23 cellular contexts compared by ENCODE assay signal in the genomic region with DNA sequence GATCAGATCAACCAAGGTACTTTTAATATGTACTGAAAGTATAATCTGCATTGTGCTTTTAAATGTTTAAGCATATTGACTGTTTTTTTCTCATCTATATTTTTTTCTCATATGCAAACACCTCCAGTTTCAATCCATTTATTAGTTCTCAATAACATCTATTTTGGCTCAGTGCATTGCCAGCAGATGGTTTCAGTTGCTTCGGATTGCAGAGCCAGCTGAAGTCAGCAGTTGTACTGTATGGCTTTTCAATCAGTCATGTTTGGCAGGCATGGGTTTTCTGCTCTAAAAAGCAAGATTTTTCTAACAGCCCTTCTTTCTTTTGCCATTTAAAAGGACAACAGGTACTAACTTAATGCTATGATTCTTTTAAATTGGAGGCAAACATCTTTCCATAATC.
"Had no signal": no experiment of that assay in that cellular context is flagged by ENCODE, and none has a peak within 500 bp of the region (broad histone marks: within the 10 kb centered on the region; RNA-seq: fewer than 3 reads in every experiment).

No MANE protein-coding gene starts in this region.

- H3K27me3 Mint-ChIP-seq: activated CD4-positive, alpha-beta memory T cell treated with anti-CD3 and anti-CD28 coated beads, Interleukin-2, amount 10 ng/mL, durations not matched to agents 7 days and 5 days; activated CD4-positive, alpha-beta T cell treated with anti-CD3 and anti-CD28 coated beads, Interleukin-2, amount 10 ng/mL, durations not matched to agents 24 days and 14 days; activated naive CD4-positive, alpha-beta T cell treated with anti-CD3 and anti-CD28 coated beads, Interleukin-2, amount 10 ng/mL, durations not matched to agents 7 days and 5 days; memory B cell; naive B cell; stimulated activated naive CD8-positive, alpha-beta T cell treated with anti-CD3 and anti-CD28 coated beads, Interleukin-15, amount 100 ng/mL, for 72 hours had no signal

- H3K9me3 ChIP-seq: esophagus squamous epithelium, right lobe of liver, suprapubic skin, tibial nerve had no signal

- H3K27me3 ChIP-seq: esophagus squamous epithelium, heart left ventricle, right lobe of liver, suprapubic skin, tibial nerve had no signal

- H3K36me3 ChIP-seq: cardiac muscle cell, right lobe of liver had no signal

- H3K27ac ChIP-seq: cardiac muscle cell, esophagus squamous epithelium, heart left ventricle, right lobe of liver, skin epidermis, suprapubic skin, tibial nerve, VCaP had no signal

- ATAC-seq: activated CD4-positive, CD25-positive, alpha-beta regulatory T cell treated with anti-CD3 and anti-CD28 coated beads, Interleukin-2, amount 50 U/mL, for 24 hours; heart left ventricle; left cardiac atrium; right lobe of liver; stimulated activated effector memory CD8-positive, alpha-beta T cell treated with anti-CD3 and anti-CD28 coated beads, Interleukin-12 subunit alpha, Interleukin-12 subunit beta, amount 100 ng/mL, for 72 hours; stimulated activated naive CD8-positive, alpha-beta T cell treated with anti-CD3 and anti-CD28 coated beads, Interleukin-15, amount 100 ng/mL, for 72 hours had no signal

- H3K4me3 Mint-ChIP-seq: activated CD4-positive, alpha-beta memory T cell treated with anti-CD3 and anti-CD28 coated beads, Interleukin-2, amount 10 ng/mL, durations not matched to agents 7 days and 5 days; activated CD4-positive, alpha-beta T cell treated with anti-CD3 and anti-CD28 coated beads, Interleukin-2, amount 10 ng/mL, durations not matched to agents 24 days and 14 days; activated naive CD4-positive, alpha-beta T cell treated with anti-CD3 and anti-CD28 coated beads, Interleukin-2, amount 10 ng/mL, durations not matched to agents 7 days and 5 days; endodermal cell; memory B cell; naive B cell; stimulated activated effector memory CD8-positive, alpha-beta T cell treated with anti-CD3 and anti-CD28 coated beads, Interleukin-12 subunit alpha, Interleukin-12 subunit beta, amount 100 ng/mL, for 72 hours; stimulated activated naive CD8-positive, alpha-beta T cell treated with anti-CD3 and anti-CD28 coated beads, Interleukin-15, amount 100 ng/mL, for 72 hours had no signal

- H3K36me3 Mint-ChIP-seq: memory B cell; naive B cell; stimulated activated effector memory CD8-positive, alpha-beta T cell treated with anti-CD3 and anti-CD28 coated beads, Interleukin-12 subunit alpha, Interleukin-12 subunit beta, amount 100 ng/mL, for 72 hours had no signal

- H3K4me1 Mint-ChIP-seq: activated CD4-positive, alpha-beta memory T cell treated with anti-CD3 and anti-CD28 coated beads, Interleukin-2, amount 10 ng/mL, durations not matched to agents 7 days and 5 days; activated CD4-positive, alpha-beta T cell treated with anti-CD3 and anti-CD28 coated beads, Interleukin-2, amount 10 ng/mL, durations not matched to agents 24 days and 14 days; activated naive CD4-positive, alpha-beta T cell treated with anti-CD3 and anti-CD28 coated beads, Interleukin-2, amount 10 ng/mL, durations not matched to agents 7 days and 5 days; endodermal cell; memory B cell; naive B cell; stimulated activated effector memory CD8-positive, alpha-beta T cell treated with anti-CD3 and anti-CD28 coated beads, Interleukin-12 subunit alpha, Interleukin-12 subunit beta, amount 100 ng/mL, for 72 hours; stimulated activated naive CD8-positive, alpha-beta T cell treated with anti-CD3 and anti-CD28 coated beads, Interleukin-15, amount 100 ng/mL, for 72 hours had no signal

- H3K4me1 ChIP-seq: esophagus squamous epithelium, heart left ventricle, right lobe of liver, suprapubic skin, tibial nerve had no signal

- H3K9me3 Mint-ChIP-seq: memory B cell had no signal

- H3K4me3 ChIP-seq: cardiac muscle cell, esophagus squamous epithelium, heart left ventricle, right lobe of liver, skin epidermis, suprapubic skin, tibial nerve had no signal

- DNase-seq: activated CD4-positive, alpha-beta memory T cell treated with anti-CD3 and anti-CD28 coated beads, Interleukin-2, amount 10 ng/mL, durations not matched to agents 7 days and 5 days; activated effector memory CD4-positive, alpha-beta T cell treated with anti-CD3 and anti-CD28 coated beads, Interleukin-2, amount 50 U/mL, for 16 hours; activated naive CD4-positive, alpha-beta T cell treated with anti-CD3 and anti-CD28 coated beads, Interleukin-2, amount 10 ng/mL, durations not matched to agents 7 days and 5 days; activated T-cell treated with anti-CD3 and anti-CD28 coated beads for 4 hours; cortex of kidney; endodermal cell; esophagus squamous epithelium; heart left ventricle; left cardiac atrium; naive B cell; nucleus accumbens; right lobe of liver; stimulated activated CD4-positive, alpha-beta T cell treated with anti-CD3 and anti-CD28 coated beads, Interleukin-1b, Interleukin-23, amount 100 ng/mL, for 48 hours; stimulated activated naive CD8-positive, alpha-beta T cell treated with anti-CD3 and anti-CD28 coated beads, Interleukin-15, amount 100 ng/mL, for 72 hours had no signal

- H3K27ac Mint-ChIP-seq: activated CD4-positive, alpha-beta memory T cell treated with anti-CD3 and anti-CD28 coated beads, Interleukin-2, amount 10 ng/mL, durations not matched to agents 7 days and 5 days; activated CD4-positive, alpha-beta T cell treated with anti-CD3 and anti-CD28 coated beads, Interleukin-2, amount 10 ng/mL, durations not matched to agents 24 days and 14 days; activated naive CD4-positive, alpha-beta T cell treated with anti-CD3 and anti-CD28 coated beads, Interleukin-2, amount 10 ng/mL, durations not matched to agents 7 days and 5 days; endodermal cell; memory B cell; naive B cell; stimulated activated effector memory CD8-positive, alpha-beta T cell treated with anti-CD3 and anti-CD28 coated beads, Interleukin-12 subunit alpha, Interleukin-12 subunit beta, amount 100 ng/mL, for 72 hours; stimulated activated naive CD8-positive, alpha-beta T cell treated with anti-CD3 and anti-CD28 coated beads, Interleukin-15, amount 100 ng/mL, for 72 hours had no signal
